In the genomic region with DNA sequence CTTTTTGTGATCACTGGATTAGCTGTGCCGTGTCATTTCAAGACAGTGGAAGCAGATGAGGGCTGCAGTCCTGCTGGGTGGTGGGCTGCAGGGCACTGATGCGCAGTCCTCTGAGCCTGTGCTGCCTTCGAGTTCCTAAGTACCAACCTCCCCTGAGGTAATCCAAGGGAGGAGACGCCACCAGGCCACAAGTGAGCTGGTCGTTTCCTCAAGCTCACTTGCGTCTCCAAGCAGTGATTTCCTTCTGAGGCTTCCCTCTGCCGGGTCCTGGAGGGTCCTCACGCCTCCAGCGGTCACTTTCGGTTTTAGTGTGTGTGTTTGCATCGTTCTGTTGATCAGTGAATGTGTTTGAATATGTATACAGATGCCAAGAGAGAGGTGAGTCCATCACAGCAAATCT, we compare ENCODE assay signal across 10 cellular contexts.
DNase-seq lines count a peak whose midpoint lies in the region; ATAC-seq, FAIRE-seq and TF ChIP-seq lines count a peak whose summit lies in the region.
"Had no signal": no experiment of that assay in that cellular context is flagged by ENCODE, and none has a peak within 500 bp of the region (broad histone marks: within the 10 kb centered on the region; RNA-seq: fewer than 3 reads in every experiment).

No MANE protein-coding gene starts in this region.

- H3K4me3 ChIP-seq in K562 (no peak overlapping the region), neural progenitor cell (no peak overlapping the region)
- H3K4me3 ChIP-seq: ovary had no signal

- BruUV-seq in K562 (replicated peaks; lab: Mats Ljungman, UMichigan), result no TSS peak

- H3F3A ChIP-seq in neural progenitor cell (ENCODE audit: low read depth), result peaks cover 29% of the 10 kb centered on the region

- H3K9me3 ChIP-seq in K562 (replicated peaks; ENCODE audit: control insufficient read depth, insufficient read depth, low read depth, low read length) (no peaks in the 10 kb centered on the region), neural progenitor cell (ENCODE audit: low read depth) (no peaks in the 10 kb centered on the region)
- H3K9me3 ChIP-seq: ovary had no signal

- H3K9ac ChIP-seq in K562 (ENCODE audit: insufficient read depth in 1 of 2, low read depth in 2 of 2, low read length in 2 of 2) (peak overlapping the region in 1 of 2 experiments; percentile 18; a peak in 1 of 4 replicates), neural progenitor cell (no peak overlapping the region)

- H3K4me2 ChIP-seq in K562 (ENCODE audit: insufficient read depth, low read length) (no peak overlapping the region), neural progenitor cell (peak overlapping the region; percentile 44)

- peaks cover 11% of the 10 kb centered on the region for H3K36me3 Mint-ChIP-seq in neural progenitor cell

- WGBS in K562 (ENCODE audit: insufficient coverage, low coverage, missing lambda C conversion rate), result 15% methylated on average over 11 of the region's 11 CpGs

- no peak for FAIRE-seq in K562 (lab: Jason Lieb, UNC)

- no peak overlapping the region for H3K4me3 Mint-ChIP-seq in neural progenitor cell

- TF ChIP-seq CTCF in K562 (IDR thresholded peaks at IDR 0.05 in 2 of 3, conservative IDR thresholded peaks at IDR 0.05 in 1 of 3; ENCODE audit: insufficient read depth in 2 of 3, low read depth in 1 of 3, low read length in 3 of 3) (no peak), neural progenitor cell (IDR thresholded peaks at IDR 0.05) (peak; percentile 42)

- no peaks in the 10 kb centered on the region for H3K9me1 ChIP-seq in K562 (ENCODE audit: control insufficient read depth, insufficient read depth, low read length)

- POLR2A ChIA-PET in K562 (lab: Yijun Ruan, JAX), result no interaction called here

- TF ChIP-seq EP300 in K562 (IDR thresholded peaks at IDR 0.05; ENCODE audit: low read length), result no peak

- CTCF ChIA-PET in K562 (lab: Yijun Ruan, JAX; ENCODE audit: low intra/inter-chr PET ratio), result no interaction called here

- H3K27me3 ChIP-seq in K562 (ENCODE audit: control insufficient read depth in 2 of 2, insufficient read depth in 2 of 2, low read length in 2 of 2) (peaks cover 0 to 4% of the 10 kb centered on the region in 2 experiments; a peak in 2 of 5 replicates), neural progenitor cell (no peaks in the 10 kb centered on the region)
- H3K27me3 ChIP-seq: ovary had no signal

- ATAC-seq in GM18873 (IDR thresholded peaks at IDR 0.05; ENCODE audit: low FRiP score, unreplicated experiment), result peak; percentile 39
- peak; percentile 46 for ATAC-seq in HG02852 (IDR thresholded peaks at IDR 0.05; ENCODE audit: unreplicated experiment)
- ATAC-seq in K562, result peak; percentile 16; the same call in 2 of the 3 replicates
- ATAC-seq in GM21737 (IDR thresholded peaks at IDR 0.05; ENCODE audit: unreplicated experiment), result no peak

- no peak for TF ChIP-seq POLR2A in K562 (conservative IDR thresholded peaks at IDR 0.05)

- TF ChIP-seq RAD21 in K562 (CRISPR knock-in tag; conservative IDR thresholded peaks at IDR 0.05 in 1 of 2, IDR thresholded peaks at IDR 0.05 in 1 of 2), result no peak

- no peak for DNase-seq in K562 (ENCODE audit: extremely low read depth in 1 of 4, low spot score in 3 of 4)
- DNase-seq in neural progenitor cell (ENCODE audit: low spot score), result peak; percentile 72
- no peak for DNase-seq in NOMO-1 (lab: John Stamatoyannopoulos, UW; ENCODE audit: unreplicated experiment in 2 of 2)
- DNase-seq in midbrain (lab: John Stamatoyannopoulos, UW), result no peak
- DNase-seq in AML-193 (lab: John Stamatoyannopoulos, UW), result no peak

- H3K36me3 ChIP-seq in K562 (ENCODE audit: control insufficient read depth, insufficient read depth, low read length) (no peaks in the 10 kb centered on the region), neural progenitor cell (no peaks in the 10 kb centered on the region)
- H3K36me3 ChIP-seq: ovary had no signal

- H4K20me1 ChIP-seq in K562 (replicated peaks; ENCODE audit: control insufficient read depth, insufficient read depth, low read length), result no peaks in the 10 kb centered on the region
- H4K20me1 ChIP-seq in neural progenitor cell (ENCODE audit: low read depth), result peaks cover 56% of the 10 kb centered on the region

- peaks cover 59% of the 10 kb centered on the region for H3K4me1 Mint-ChIP-seq in neural progenitor cell

- H3K27me3 Mint-ChIP-seq in neural progenitor cell (ENCODE audit: insufficient read depth, low read depth), result no peaks in the 10 kb centered on the region

- intact Hi-C loops in K562 (cut with micrococcal nuclease), result no loop called here

- H3K4me1 ChIP-seq in K562 (replicated peaks in 1 of 2; ENCODE audit: control insufficient read depth in 2 of 2, insufficient read depth in 2 of 2, low read length in 2 of 2) (no peaks in the 10 kb centered on the region; a peak in 1 of 5 replicates), neural progenitor cell (peaks cover 58% of the 10 kb centered on the region)

- H3K9me3 Mint-ChIP-seq in neural progenitor cell, result peaks cover 19% of the 10 kb centered on the region

- no peak overlapping the region for H3K27ac ChIP-seq in K562 (ENCODE audit: extremely low read depth, low read depth, low read length)
- no peak overlapping the region for H3K27ac ChIP-seq in neural progenitor cell
- H3K27ac ChIP-seq: epithelial cell of prostate had no signal

- in situ Hi-C loops in K562 (cut with MboI), result no loop called here

- no peak overlapping the region for H2AFZ ChIP-seq in K562 (ENCODE audit: low read depth, low read length)
- H2AFZ ChIP-seq in neural progenitor cell (replicated peaks), result no peak overlapping the region

- no peaks in the 10 kb centered on the region for H3K79me2 ChIP-seq in K562 (ENCODE audit: control insufficient read depth, insufficient read depth, low read length)
- peaks cover 100% of the 10 kb centered on the region for H3K79me2 ChIP-seq in neural progenitor cell (ENCODE audit: low read depth)

- peak overlapping the region; percentile 25 for H3K27ac Mint-ChIP-seq in neural progenitor cell

TF ChIP-seq in K562, 482 proteins besides CTCF, POLR2A, EP300 and RAD21 (continues in another document):
- TF ChIP-seq, protein P1, sequence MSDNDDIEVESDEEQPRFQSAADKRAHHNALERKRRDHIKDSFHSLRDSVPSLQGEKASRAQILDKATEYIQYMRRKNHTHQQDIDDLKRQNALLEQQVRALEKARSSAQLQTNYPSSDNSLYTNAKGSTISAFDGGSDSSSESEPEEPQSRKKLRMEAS (CRISPR knock-in tag; IDR thresholded peaks at IDR 0.05), result no peak
- TF ChIP-seq HMGN3 (IDR thresholded peaks at IDR 0.05; ENCODE audit: borderline replicate concordance, extremely low read depth, insufficient read length, low read depth, low read length) (no peak), HNRNPK (IDR thresholded peaks at IDR 0.05; ENCODE audit: low read depth, low read length, poor library complexity, severe bottlenecking) (no peak), RBFOX2 (IDR thresholded peaks at IDR 0.05; ENCODE audit: low read depth, low read length) (no peak), FOXA3 (CRISPR knock-in tag; conservative IDR thresholded peaks at IDR 0.05 in 1 of 2, IDR thresholded peaks at IDR 0.05 in 1 of 2) (no peak), POLR2G (IDR thresholded peaks at IDR 0.05; ENCODE audit: low read depth, low read length) (no peak), XRCC5 (IDR thresholded peaks at IDR 0.05; ENCODE audit: low read depth, low read length) (no peak), HOXB6 (CRISPR knock-in tag; IDR thresholded peaks at IDR 0.05; ENCODE audit: borderline replicate concordance) (no peak), HNRNPL (IDR thresholded peaks at IDR 0.05; ENCODE audit: low read depth, low read length) (no peak), ZNF586 (CRISPR knock-in tag; conservative IDR thresholded peaks at IDR 0.05) (no peak), HNRNPLL (IDR thresholded peaks at IDR 0.05; ENCODE audit: low read depth, low read length, poor library complexity, severe bottlenecking) (no peak), ZNF23 (CRISPR knock-in tag; IDR thresholded peaks at IDR 0.05) (no peak)
- TF ChIP-seq, protein P2, sequence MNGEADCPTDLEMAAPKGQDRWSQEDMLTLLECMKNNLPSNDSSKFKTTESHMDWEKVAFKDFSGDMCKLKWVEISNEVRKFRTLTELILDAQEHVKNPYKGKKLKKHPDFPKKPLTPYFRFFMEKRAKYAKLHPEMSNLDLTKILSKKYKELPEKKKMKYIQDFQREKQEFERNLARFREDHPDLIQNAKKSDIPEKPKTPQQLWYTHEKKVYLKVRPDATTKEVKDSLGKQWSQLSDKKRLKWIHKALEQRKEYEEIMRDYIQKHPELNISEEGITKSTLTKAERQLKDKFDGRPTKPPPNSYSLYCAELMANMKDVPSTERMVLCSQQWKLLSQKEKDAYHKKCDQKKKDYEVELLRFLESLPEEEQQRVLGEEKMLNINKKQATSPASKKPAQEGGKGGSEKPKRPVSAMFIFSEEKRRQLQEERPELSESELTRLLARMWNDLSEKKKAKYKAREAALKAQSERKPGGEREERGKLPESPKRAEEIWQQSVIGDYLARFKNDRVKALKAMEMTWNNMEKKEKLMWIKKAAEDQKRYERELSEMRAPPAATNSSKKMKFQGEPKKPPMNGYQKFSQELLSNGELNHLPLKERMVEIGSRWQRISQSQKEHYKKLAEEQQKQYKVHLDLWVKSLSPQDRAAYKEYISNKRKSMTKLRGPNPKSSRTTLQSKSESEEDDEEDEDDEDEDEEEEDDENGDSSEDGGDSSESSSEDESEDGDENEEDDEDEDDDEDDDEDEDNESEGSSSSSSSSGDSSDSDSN (IDR thresholded peaks at IDR 0.05; ENCODE audit: borderline replicate concordance in 1 of 2, low read depth in 2 of 2, low read length in 2 of 2), result no peak
